Comparison of ENCODE assay signal across 29 cellular contexts in the genomic region with DNA sequence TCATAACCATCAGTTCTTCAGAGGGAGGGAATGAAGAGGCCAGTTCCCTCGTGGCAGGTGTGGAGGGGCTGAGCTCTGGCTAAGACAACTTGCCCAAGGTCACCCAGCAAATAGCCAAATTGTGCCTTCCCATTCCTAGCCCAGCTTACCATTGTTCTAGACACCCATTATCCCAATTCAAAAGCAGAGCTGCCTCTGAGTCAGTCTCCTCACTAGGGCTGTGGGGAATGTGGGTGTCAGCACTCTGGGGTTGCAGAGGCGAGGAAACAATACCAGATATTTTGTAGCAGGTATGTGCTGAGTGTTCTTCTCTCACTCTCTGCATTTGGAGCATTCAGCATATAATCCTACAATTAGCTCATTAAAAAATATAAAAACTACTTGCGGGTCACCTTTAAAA.
DNase-seq lines count a peak whose midpoint lies in the region; ATAC-seq and TF ChIP-seq lines count a peak whose summit lies in the region.
"Had no signal": no experiment of that assay in that cellular context is flagged by ENCODE, and none has a peak within 500 bp of the region (broad histone marks: within the 10 kb centered on the region; RNA-seq: fewer than 3 reads in every experiment).

No MANE protein-coding gene starts in this region.

- ATAC-seq in PC-3: no peak
- ATAC-seq in T-helper 17 cell: no peak
- ATAC-seq in HG02763 (IDR thresholded peaks at IDR 0.05; ENCODE audit: unreplicated experiment): no peak
- ATAC-seq: heart left ventricle; naive thymus-derived CD4-positive, alpha-beta T cell; stimulated activated effector memory CD8-positive, alpha-beta T cell treated with anti-CD3 and anti-CD28 coated beads, Interleukin-12 subunit alpha, Interleukin-12 subunit beta, amount 100 ng/mL, for 72 hours had no signal

- H3K79me2 ChIP-seq in PC-3 (ENCODE audit: low read length): no peaks in the 10 kb centered on the region

- no TSS peak for BruUV-seq in PC-3 (replicated peaks; lab: Mats Ljungman, UMichigan)

- no peak overlapping the region for H3K9ac ChIP-seq in PC-3 (ENCODE audit: low read length)

- no peak overlapping the region for H2AFZ ChIP-seq in PC-3 (ENCODE audit: low read length)

- DNase-seq in ELF-1 (ENCODE audit: low read depth, low spot score) (peak; percentile 39), PC-3 (no peak), epithelial cell of esophagus (ENCODE audit: low read depth) (peak; percentile 23), osteocyte (ENCODE audit: extremely low spot score, unreplicated experiment) (no peak), T-helper 17 cell (no peak), NCI-H1694 treated with DMSO at 0.1 percent for 48 hours (lab: John Stamatoyannopoulos, UW) (no peak)
- DNase-seq in activated effector memory CD4-positive, alpha-beta T cell treated with Interleukin-2 at 50 U/mL for 16 hours: no peak
- DNase-seq: activated CD4-positive, alpha-beta T cell treated with anti-CD3 and anti-CD28 coated beads, Interleukin-2, amount 50 U/mL, for 48 hours; activated naive CD4-positive, alpha-beta T cell treated with anti-CD3 and anti-CD28 coated beads, Interleukin-2, amount 10 ng/mL, durations not matched to agents 7 days and 5 days; adrenal gland; CD8-positive, alpha-beta memory T cell; colonic mucosa; effector memory CD4-positive, alpha-beta T cell; erythroblast; H9; heart left ventricle; naive thymus-derived CD4-positive, alpha-beta T cell; NCI-H1092; NCI-H187 treated with DMSO at 0.1 percent for 48 hours; NCI-H2171 treated with DMSO at 0.1 percent for 48 hours; NCI-H510A treated with DMSO at 0.1 percent for 48 hours; T-helper 1 cell; transverse colon had no signal

- no peaks in the 10 kb centered on the region for H3K36me3 ChIP-seq in PC-3 (ENCODE audit: low read depth, low read length)
- H3K36me3 ChIP-seq: adrenal gland, BE2C, colonic mucosa, heart left ventricle, prostate gland, transverse colon had no signal

- no peaks in the 10 kb centered on the region for H3F3A ChIP-seq in PC-3 (ENCODE audit: low read length, unreplicated experiment)

- peak overlapping the region; percentile 58 for H3K27ac Mint-ChIP-seq in osteocyte (ENCODE audit: unreplicated experiment)
- no peak overlapping the region for H3K27ac Mint-ChIP-seq in T-helper 17 cell
- H3K27ac Mint-ChIP-seq: activated naive CD4-positive, alpha-beta T cell treated with anti-CD3 and anti-CD28 coated beads, Interleukin-2, amount 10 ng/mL, durations not matched to agents 7 days and 5 days; CD8-positive, alpha-beta memory T cell; H9; naive thymus-derived CD4-positive, alpha-beta T cell; stimulated activated effector memory CD8-positive, alpha-beta T cell treated with anti-CD3 and anti-CD28 coated beads, Interleukin-12 subunit alpha, Interleukin-12 subunit beta, amount 100 ng/mL, for 72 hours had no signal

- H3K9me3 Mint-ChIP-seq in osteocyte (ENCODE audit: unreplicated experiment): no peaks in the 10 kb centered on the region
- H3K9me3 Mint-ChIP-seq: activated naive CD4-positive, alpha-beta T cell treated with anti-CD3 and anti-CD28 coated beads, Interleukin-2, amount 10 ng/mL, durations not matched to agents 7 days and 5 days; H9 had no signal

- H3K4me3 ChIP-seq in PC-3 (ENCODE audit: low read length) (no peak overlapping the region), epithelial cell of esophagus (ENCODE audit: low read length) (no peak overlapping the region)
- H3K4me3 ChIP-seq: adrenal gland, colonic mucosa, heart left ventricle, prostate gland, SK-N-MC, transverse colon had no signal

- intact Hi-C loops in PC-3 (cut with micrococcal nuclease): no loop called here

- no peaks in the 10 kb centered on the region for H3K27me3 Mint-ChIP-seq in osteocyte (ENCODE audit: unreplicated experiment)
- no peaks in the 10 kb centered on the region for H3K27me3 Mint-ChIP-seq in T-helper 17 cell
- H3K27me3 Mint-ChIP-seq: activated naive CD4-positive, alpha-beta T cell treated with anti-CD3 and anti-CD28 coated beads, Interleukin-2, amount 10 ng/mL, durations not matched to agents 7 days and 5 days had no signal

- TF ChIP-seq CTCF in PC-3 (conservative IDR thresholded peaks at IDR 0.05; ENCODE audit: low read depth, low read length) (no peak), epithelial cell of esophagus (IDR thresholded peaks at IDR 0.05; ENCODE audit: insufficient read depth, low read depth, low read length, missing control alignments) (no peak), osteocyte (IDR thresholded peaks at IDR 0.05) (no peak)

- H3K27me3 ChIP-seq in PC-3 (ENCODE audit: low read length): no peaks in the 10 kb centered on the region
- H3K27me3 ChIP-seq: adrenal gland, BE2C, colonic mucosa, heart left ventricle, transverse colon had no signal

- H3K9me2 ChIP-seq in PC-3 (replicated peaks; ENCODE audit: low read length): no peaks in the 10 kb centered on the region

- no peak overlapping the region for H3K4me3 Mint-ChIP-seq in osteocyte (ENCODE audit: unreplicated experiment)
- no peak overlapping the region for H3K4me3 Mint-ChIP-seq in T-helper 17 cell
- H3K4me3 Mint-ChIP-seq: activated naive CD4-positive, alpha-beta T cell treated with anti-CD3 and anti-CD28 coated beads, Interleukin-2, amount 10 ng/mL, durations not matched to agents 7 days and 5 days; brain; CD8-positive, alpha-beta memory T cell; H9; naive thymus-derived CD4-positive, alpha-beta T cell; stimulated activated effector memory CD8-positive, alpha-beta T cell treated with anti-CD3 and anti-CD28 coated beads, Interleukin-12 subunit alpha, Interleukin-12 subunit beta, amount 100 ng/mL, for 72 hours had no signal

- peaks cover 22% of the 10 kb centered on the region for H3K4me1 ChIP-seq in PC-3 (ENCODE audit: insufficient read depth, low read length)
- H3K4me1 ChIP-seq: adrenal gland, colonic mucosa, heart left ventricle, prostate gland, transverse colon had no signal

- CTCF ChIA-PET in PC-3 (lab: Charles Lee): no interaction called here

- H3K9me3 ChIP-seq in PC-3 (ENCODE audit: low read length): no peaks in the 10 kb centered on the region
- H3K9me3 ChIP-seq in T-helper 17 cell (ENCODE audit: control insufficient read depth, low read length, poor library complexity, severe bottlenecking): no peaks in the 10 kb centered on the region
- H3K9me3 ChIP-seq: adrenal gland, BE2C, colonic mucosa, heart left ventricle, prostate gland, transverse colon had no signal

- POLR2A ChIA-PET in PC-3 (lab: Charles Lee; ENCODE audit: unreplicated experiment): no interaction called here

- peak overlapping the region; percentile 27; the same call in 1 of the 2 replicates for H3K4me2 ChIP-seq in PC-3 (ENCODE audit: low read length)

- H4K20me1 ChIP-seq in PC-3 (ENCODE audit: low read length): no peaks in the 10 kb centered on the region

- H3K4me1 Mint-ChIP-seq in osteocyte (ENCODE audit: unreplicated experiment) (peaks cover 12% of the 10 kb centered on the region), T-helper 17 cell (no peaks in the 10 kb centered on the region)
- H3K4me1 Mint-ChIP-seq: activated naive CD4-positive, alpha-beta T cell treated with anti-CD3 and anti-CD28 coated beads, Interleukin-2, amount 10 ng/mL, durations not matched to agents 7 days and 5 days; brain; CD8-positive, alpha-beta memory T cell; stimulated activated effector memory CD8-positive, alpha-beta T cell treated with anti-CD3 and anti-CD28 coated beads, Interleukin-12 subunit alpha, Interleukin-12 subunit beta, amount 100 ng/mL, for 72 hours had no signal

- H3K36me3 Mint-ChIP-seq in osteocyte (ENCODE audit: unreplicated experiment) (no peaks in the 10 kb centered on the region), T-helper 17 cell (ENCODE audit: low read depth) (no peaks in the 10 kb centered on the region)
- H3K36me3 Mint-ChIP-seq: activated naive CD4-positive, alpha-beta T cell treated with anti-CD3 and anti-CD28 coated beads, Interleukin-2, amount 10 ng/mL, durations not matched to agents 7 days and 5 days; brain; CD8-positive, alpha-beta memory T cell; naive thymus-derived CD4-positive, alpha-beta T cell; stimulated activated effector memory CD8-positive, alpha-beta T cell treated with anti-CD3 and anti-CD28 coated beads, Interleukin-12 subunit alpha, Interleukin-12 subunit beta, amount 100 ng/mL, for 72 hours had no signal

- peak overlapping the region; percentile 45 for H3K27ac ChIP-seq in PC-3 (ENCODE audit: low read length)
- H3K27ac ChIP-seq: adrenal gland, colonic mucosa, heart left ventricle, prostate gland, SK-N-MC, transverse colon had no signal

Comparison
In these comparisons a context has a peak if more than half of its experiments do, and no peak if none do; other contexts are left out.
1. DNase-seq: peak in ELF-1 (single experiment) and epithelial cell of esophagus (single experiment); none in PC-3 (single experiment), osteocyte (single experiment), T-helper 17 cell (0 of 3), NCI-H1694 treated with DMSO at 0.1 percent for 48 hours (single experiment) and activated effector memory CD4-positive, alpha-beta T cell treated with Interleukin-2 at 50 U/mL for 16 hours (single experiment).